In the genomic region with DNA sequence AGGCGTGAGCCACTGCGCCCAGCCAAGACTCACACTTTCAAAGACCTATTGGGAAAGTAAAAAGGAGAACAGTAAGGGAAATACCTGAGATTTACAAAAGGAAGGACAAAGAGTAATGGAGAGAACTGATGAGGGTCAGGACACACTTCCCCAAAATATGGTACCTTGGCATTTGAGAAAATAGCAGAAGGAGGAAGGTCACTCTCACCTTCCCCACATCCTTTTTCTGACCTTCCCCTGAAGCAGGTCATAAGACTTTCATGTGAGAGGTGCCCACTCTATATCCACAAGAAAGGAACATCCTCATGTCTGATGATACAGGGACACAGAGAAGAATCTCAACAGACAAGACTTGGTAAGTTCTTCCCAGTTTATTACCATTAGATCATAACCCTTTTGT, we compare ENCODE assay signal across 28 cellular contexts.
"Had no signal": no experiment of that assay in that cellular context is flagged by ENCODE, and none has a peak within 500 bp of the region (broad histone marks: within the 10 kb centered on the region; RNA-seq: fewer than 3 reads in every experiment).

No MANE protein-coding gene starts in this region.

- H3K36me3 ChIP-seq: stomach, suprapubic skin, thoracic aorta, thyroid gland, transverse colon, upper lobe of left lung, upper lobe of right lung, uterus, vagina had no signal

- H3K36me3 Mint-ChIP-seq: stimulated activated effector memory CD8-positive, alpha-beta T cell treated with anti-CD3 and anti-CD28 coated beads, Interleukin-12 subunit alpha, Interleukin-12 subunit beta, amount 100 ng/mL, for 72 hours; type B pancreatic cell had no signal

- H3K4me1 Mint-ChIP-seq: stimulated activated effector memory CD8-positive, alpha-beta T cell treated with anti-CD3 and anti-CD28 coated beads, Interleukin-12 subunit alpha, Interleukin-12 subunit beta, amount 100 ng/mL, for 72 hours; stimulated activated naive CD8-positive, alpha-beta T cell treated with anti-CD3 and anti-CD28 coated beads, Interleukin-15, amount 100 ng/mL, for 72 hours had no signal

- DNase-seq: stimulated activated CD4-positive, alpha-beta T cell treated with anti-CD3 and anti-CD28 coated beads, Interleukin-2, amount 100 ng/mL, for 24 hours; stimulated activated CD4-positive, alpha-beta T cell treated with anti-CD3 and anti-CD28 coated beads, Interleukin-2, amount 100 ng/mL, for 48 hours; stimulated activated CD4-positive, alpha-beta T cell treated with anti-CD3 and anti-CD28 coated beads, Interleukin-4, amount 100 ng/mL, for 1 hour; stimulated activated CD4-positive, alpha-beta T cell treated with anti-CD3 and anti-CD28 coated beads, Interleukin-4, amount 100 ng/mL, for 24 hours; stimulated activated CD4-positive, alpha-beta T cell treated with anti-CD3 and anti-CD28 coated beads, Interleukin-4, amount 100 ng/mL, for 4 hours; stimulated activated CD8-positive, alpha-beta memory T cell treated with anti-CD3 and anti-CD28 coated beads, Interleukin-4, amount 100 ng/mL, for 48 hours; stimulated activated naive CD4-positive, alpha-beta T cell; stimulated activated naive CD4-positive, alpha-beta T cell treated with Interleukin-2 at 50 U/mL for 16 hours; stimulated activated naive CD8-positive, alpha-beta T cell treated with anti-CD3 and anti-CD28 coated beads, Interleukin-15, amount 100 ng/mL, for 72 hours; stimulated activated naive CD8-positive, alpha-beta T cell treated with anti-CD3 and anti-CD28 coated beads, Interleukin-15, Interleukin-2, amounts not matched to agents 100 U/mL and 50 U/mL, for 24 hours; stomach; substantia nigra; testis; thyroid gland; tibial artery; transverse colon; trophoblast cell; upper lobe of left lung; upper lobe of right lung; uterus had no signal

- H3K27ac ChIP-seq: stomach, suprapubic skin, testis, thoracic aorta, thyroid gland, tibial artery, tibial nerve, transverse colon, upper lobe of left lung, upper lobe of right lung, uterus, vagina had no signal

- H3K4me3 Mint-ChIP-seq: stimulated activated effector memory CD8-positive, alpha-beta T cell treated with anti-CD3 and anti-CD28 coated beads, Interleukin-12 subunit alpha, Interleukin-12 subunit beta, amount 100 ng/mL, for 72 hours; stimulated activated naive CD8-positive, alpha-beta T cell treated with anti-CD3 and anti-CD28 coated beads, Interleukin-15, amount 100 ng/mL, for 72 hours; stimulated activated naive CD8-positive, alpha-beta T cell treated with anti-CD3 and anti-CD28 coated beads, Interleukin-15, Interleukin-2, amounts not matched to agents 100 ng/mL and 50 ng/mL, for 24 hours; type B pancreatic cell had no signal

- ATAC-seq: stimulated activated effector memory CD8-positive, alpha-beta T cell treated with anti-CD3 and anti-CD28 coated beads, Interleukin-12 subunit alpha, Interleukin-12 subunit beta, amount 100 ng/mL, for 72 hours; stimulated activated naive CD8-positive, alpha-beta T cell treated with anti-CD3 and anti-CD28 coated beads, Interleukin-15, amount 100 ng/mL, for 72 hours; stimulated activated naive CD8-positive, alpha-beta T cell treated with anti-CD3 and anti-CD28 coated beads, Interleukin-15, Interleukin-2, amounts not matched to agents 100 U/mL and 50 U/mL, for 24 hours; upper lobe of right lung had no signal

- H3K27ac Mint-ChIP-seq: stimulated activated effector memory CD8-positive, alpha-beta T cell treated with anti-CD3 and anti-CD28 coated beads, Interleukin-12 subunit alpha, Interleukin-12 subunit beta, amount 100 ng/mL, for 72 hours; stimulated activated naive CD8-positive, alpha-beta T cell treated with anti-CD3 and anti-CD28 coated beads, Interleukin-15, amount 100 ng/mL, for 72 hours; stimulated activated naive CD8-positive, alpha-beta T cell treated with anti-CD3 and anti-CD28 coated beads, Interleukin-15, Interleukin-2, amounts not matched to agents 100 ng/mL and 50 ng/mL, for 24 hours; type B pancreatic cell had no signal

- H3K27me3 ChIP-seq: stomach, suprapubic skin, testis, thyroid gland, tibial artery, tibial nerve, transverse colon, upper lobe of left lung, upper lobe of right lung, uterus, vagina had no signal

- FAIRE-seq: urothelium cell line had no signal

- H3K27me3 Mint-ChIP-seq: stimulated activated naive CD8-positive, alpha-beta T cell treated with anti-CD3 and anti-CD28 coated beads, Interleukin-15, amount 100 ng/mL, for 72 hours; stimulated activated naive CD8-positive, alpha-beta T cell treated with anti-CD3 and anti-CD28 coated beads, Interleukin-15, Interleukin-2, amounts not matched to agents 100 ng/mL and 50 ng/mL, for 24 hours; type B pancreatic cell had no signal

- H3K4me1 ChIP-seq: stomach, suprapubic skin, testis, thyroid gland, tibial artery, tibial nerve, transverse colon, upper lobe of left lung, upper lobe of right lung, uterus, vagina had no signal

- H3K9me3 ChIP-seq: suprapubic skin, testis, thoracic aorta, thyroid gland, transverse colon, upper lobe of right lung, vagina had no signal

- H3K4me3 ChIP-seq: stomach, suprapubic skin, testis, thoracic aorta, thyroid gland, tibial artery, tibial nerve, transverse colon, upper lobe of left lung, upper lobe of right lung, uterus, vagina had no signal
